Comparison of ENCODE assay signal across 11 cellular contexts in genomic region chr18:644395-645004, GRCh38. TPM values are rescaled to one million over a fixed set of nuclear protein-coding genes. Genes with fewer than 3 reads are reported as not detected.
DNase-seq lines count a peak whose midpoint lies in the region; ATAC-seq and TF ChIP-seq lines count a peak whose summit lies in the region.
"Had no signal": no experiment of that assay in that cellular context is flagged by ENCODE, and none has a peak within 500 bp of the region (broad histone marks: within the 10 kb centered on the region; RNA-seq: fewer than 3 reads in every experiment).

No MANE protein-coding gene starts in this region.

- peak; percentile 56 for ATAC-seq in GM21390 (IDR thresholded peaks at IDR 0.05; ENCODE audit: unreplicated experiment)

- H3K4me3 Mint-ChIP-seq in Caco-2 (ENCODE audit: unreplicated experiment) = no peak overlapping the region
- H3K4me3 Mint-ChIP-seq: brain had no signal

- no peaks in the 10 kb centered on the region for H3K4me1 Mint-ChIP-seq in Caco-2 (ENCODE audit: low read depth, unreplicated experiment)
- H3K4me1 Mint-ChIP-seq: brain had no signal

- no peak overlapping the region for H3K4me3 ChIP-seq in Caco-2 (ENCODE audit: low read depth, low read length)

- no TSS peak for BruUV-seq in Caco-2 (replicated peaks; lab: Mats Ljungman, UMichigan)

- no peaks in the 10 kb centered on the region for H3K9me3 Mint-ChIP-seq in Caco-2 (ENCODE audit: unreplicated experiment)
- H3K9me3 Mint-ChIP-seq: brain had no signal

- CTCF ChIA-PET in Caco-2 (lab: Charles Lee) = interaction anchor here (0.6 kb wide), 2 partner anchors 19 to 192 kb away, joined by 3 to 4 read pairs; no protein-coding TSS in a partner anchor

- H3K36me3 Mint-ChIP-seq in Caco-2 (ENCODE audit: insufficient read depth, unreplicated experiment) = no peaks in the 10 kb centered on the region
- H3K36me3 Mint-ChIP-seq: brain had no signal

- no peaks in the 10 kb centered on the region for H3K9me3 ChIP-seq in Caco-2

- H3K27me3 Mint-ChIP-seq in Caco-2 (ENCODE audit: insufficient read depth, unreplicated experiment) = no peaks in the 10 kb centered on the region
- H3K27me3 Mint-ChIP-seq: brain had no signal

- no peaks in the 10 kb centered on the region for H3K4me1 ChIP-seq in Caco-2

- POLR2A ChIA-PET in Caco-2 (lab: Charles Lee) = no interaction called here

- DNase-seq in Caco-2 (no peak), RPMI7951 (ENCODE audit: low read depth) (peak; percentile 58), kidney glomerular epithelial cell (lab: John Stamatoyannopoulos, UW) (peak; percentile 26), iPS-NIHi7 (ENCODE audit: extremely low spot score) (no peak), NCI-H2081 (lab: John Stamatoyannopoulos, UW) (no peak), GM19238 (ENCODE audit: insufficient read length, low spot score) (no peak)
- no peak for DNase-seq in stimulated activated naive CD4-positive, alpha-beta T cell (lab: John Stamatoyannopoulos, UW)
- DNase-seq: glutamatergic neuron; NK-92 treated with Interleukin-12 subunit alpha and Interleukin-12 subunit beta, amount 100 ng/mL, for 24 hours had no signal

- TF ChIP-seq CTCF in Caco-2 (IDR thresholded peaks at IDR 0.05; ENCODE audit: insufficient read depth in 1 of 2, low read depth in 1 of 2, low read length in 1 of 2, severe bottlenecking in 1 of 2, unreplicated experiment in 1 of 2) = peak; percentile 19 to 41

- H3K27me3 ChIP-seq in Caco-2 (replicated peaks; ENCODE audit: control insufficient read depth, insufficient read depth, low read length) = no peaks in the 10 kb centered on the region

- H3K27ac Mint-ChIP-seq in Caco-2 (ENCODE audit: unreplicated experiment) = no peak overlapping the region
- H3K27ac Mint-ChIP-seq: brain had no signal

- H3K36me3 ChIP-seq in Caco-2 (ENCODE audit: control insufficient read depth, insufficient read depth, low read length) = no peaks in the 10 kb centered on the region

- intact Hi-C loops in Caco-2 (cut with micrococcal nuclease; ENCODE audit: unreplicated experiment) = no loop called here

RNA-seq across cellular contexts. Expression of gene TYMS, which starts 13.0 kb away (rescaled TPM):
- 140 and 143 TPM in 2 replicates for total RNA-seq in Caco-2 (2022)
- total RNA-seq in RPMI7951 (2014; rRNA removed; shearing (Covaris generic)) = 46.7 and 54.4 TPM in 2 replicates

RNA-seq across cellular contexts. Expression of gene CLUL1, which starts 47.7 kb away (rescaled TPM):
- total RNA-seq in Caco-2 (2022) = 0.41 and 0.84 TPM in 2 replicates
- total RNA-seq in RPMI7951 (2014; rRNA removed; shearing (Covaris generic)) = 0.12 TPM in 1 of 2 replicates, not detected in the other

Comparison
In these comparisons a context has a peak if more than half of its experiments do, and no peak if none do; other contexts are left out.
1. DNase-seq: peak in RPMI7951 (single experiment) and kidney glomerular epithelial cell (single experiment); none in Caco-2 (0 of 2), iPS-NIHi7 (single experiment), stimulated activated naive CD4-positive, alpha-beta T cell (0 of 6), NCI-H2081 (0 of 2) and GM19238 (single experiment).